ENCODE assay signal across 30 cellular contexts in genomic region chr2:143383016-143383415, GRCh38.
"Had no signal": no experiment of that assay in that cellular context is flagged by ENCODE, and none has a peak within 500 bp of the region (broad histone marks: within the 10 kb centered on the region; RNA-seq: fewer than 3 reads in every experiment).

No MANE protein-coding gene starts in this region.

- H3K27ac ChIP-seq: ovary, parathyroid adenoma, psoas muscle, right lobe of liver, sigmoid colon, spleen, stomach, thoracic aorta, thyroid gland, tibial nerve, upper lobe of left lung, vagina had no signal

- H3K4me1 Mint-ChIP-seq: neural crest cell; stimulated activated memory B cell treated with anti-CD40 and anti-IgM and Interleukin-4, amounts not matched to agents 10 μg/mL and 1 μg/mL and 100 μg/mL, for 72 hours had no signal

- H3K36me3 Mint-ChIP-seq: natural killer cell treated with Interleukin-12 subunit alpha and Interleukin-12 subunit beta and Interleukin-15 and Interleukin-18, amount 100 ng/mL, for 72 hours had no signal

- H3K4me3 Mint-ChIP-seq: naive thymus-derived CD8-positive, alpha-beta T cell; natural killer cell treated with Interleukin-12 subunit alpha and Interleukin-12 subunit beta and Interleukin-15 and Interleukin-18, amount 100 ng/mL, for 72 hours; nephron progenitor cell; neural crest cell; stimulated activated memory B cell treated with anti-CD40 and anti-IgM and Interleukin-4, amounts not matched to agents 10 μg/mL and 1 μg/mL and 100 μg/mL, for 72 hours; stimulated activated naive CD8-positive, alpha-beta T cell treated with anti-CD3 and anti-CD28 coated beads, Interleukin-15, Interleukin-2, amounts not matched to agents 100 ng/mL and 50 ng/mL, for 24 hours had no signal

- H3K9me3 Mint-ChIP-seq: naive thymus-derived CD8-positive, alpha-beta T cell; natural killer cell treated with Interleukin-12 subunit alpha and Interleukin-12 subunit beta and Interleukin-15 and Interleukin-18, amount 100 ng/mL, for 72 hours; nephron progenitor cell; neural crest cell; stimulated activated memory B cell treated with anti-CD40 and anti-IgM and Interleukin-4, amounts not matched to agents 10 μg/mL and 1 μg/mL and 100 μg/mL, for 72 hours; stimulated activated naive CD8-positive, alpha-beta T cell treated with anti-CD3 and anti-CD28 coated beads, Interleukin-15, Interleukin-2, amounts not matched to agents 100 ng/mL and 50 ng/mL, for 24 hours had no signal

- H3K27me3 Mint-ChIP-seq: naive thymus-derived CD8-positive, alpha-beta T cell; natural killer cell treated with Interleukin-12 subunit alpha and Interleukin-12 subunit beta and Interleukin-15 and Interleukin-18, amount 100 ng/mL, for 72 hours; stimulated activated memory B cell treated with anti-CD40 and anti-IgM and Interleukin-4, amounts not matched to agents 10 μg/mL and 1 μg/mL and 100 μg/mL, for 72 hours; stimulated activated naive CD8-positive, alpha-beta T cell treated with anti-CD3 and anti-CD28 coated beads, Interleukin-15, Interleukin-2, amounts not matched to agents 100 ng/mL and 50 ng/mL, for 24 hours had no signal

- FAIRE-seq: small intestine, urothelium cell line had no signal

- H3K36me3 ChIP-seq: ovary, right lobe of liver, sigmoid colon, spleen, stomach, thoracic aorta, thyroid gland, tibial nerve, upper lobe of left lung, vagina had no signal

- H3K4me3 ChIP-seq: ovary, psoas muscle, right lobe of liver, sigmoid colon, spleen, stomach, thoracic aorta, thyroid gland, tibial nerve, upper lobe of left lung, vagina had no signal

- H3K79me2 ChIP-seq: parathyroid adenoma had no signal

- ATAC-seq: naive thymus-derived CD8-positive, alpha-beta T cell; natural killer cell treated with Interleukin-12 subunit alpha and Interleukin-12 subunit beta and Interleukin-15 and Interleukin-18, amount 100 ng/mL, for 72 hours; psoas muscle; right cardiac atrium; right lobe of liver; stimulated activated memory B cell treated with anti-CD40 and anti-IgM and Interleukin-4, amounts not matched to agents 10 μg/mL and 1 μg/mL and 100 μg/mL, for 72 hours had no signal

- H3K9ac ChIP-seq: parathyroid adenoma had no signal

- H3K27ac Mint-ChIP-seq: natural killer cell treated with Interleukin-12 subunit alpha and Interleukin-12 subunit beta and Interleukin-15 and Interleukin-18, amount 100 ng/mL, for 72 hours; nephron progenitor cell; progenitor cell of endocrine pancreas; stimulated activated memory B cell treated with anti-CD40 and anti-IgM and Interleukin-4, amounts not matched to agents 10 μg/mL and 1 μg/mL and 100 μg/mL, for 72 hours; stimulated activated naive CD8-positive, alpha-beta T cell treated with anti-CD3 and anti-CD28 coated beads, Interleukin-15, Interleukin-2, amounts not matched to agents 100 ng/mL and 50 ng/mL, for 24 hours had no signal

- DNase-seq: naive thymus-derived CD8-positive, alpha-beta T cell; nephron progenitor cell; occipital lobe; ovary; psoas muscle; right cardiac atrium; right lobe of liver; sigmoid colon; small intestine; spleen; stimulated activated CD4-positive, alpha-beta T cell treated with anti-CD3 and anti-CD28 coated beads, Interleukin-12 subunit alpha, Interleukin-12 subunit beta, amount 100 ng/mL, for 4 hours; stimulated activated CD4-positive, alpha-beta T cell treated with anti-CD3 and anti-CD28 coated beads, Interleukin-1b, Interleukin-23, amount 100 ng/mL, for 48 hours; stimulated activated CD4-positive, alpha-beta T cell treated with anti-CD3 and anti-CD28 coated beads, Interleukin-4, amount 100 ng/mL, for 1 hour; stimulated activated CD4-positive, alpha-beta T cell treated with anti-CD3 and anti-CD28 coated beads, Interleukin-4, amount 100 ng/mL, for 4 hours; stimulated activated CD8-positive, alpha-beta memory T cell treated with anti-CD3 and anti-CD28 coated beads, Interleukin-4, amount 100 ng/mL, for 48 hours; stimulated activated naive CD4-positive, alpha-beta T cell; stomach; thyroid gland; trophoblast cell; upper lobe of left lung had no signal

- H3K4me1 ChIP-seq: parathyroid adenoma, psoas muscle, right lobe of liver, sigmoid colon, spleen, stomach, thyroid gland, tibial nerve, upper lobe of left lung, vagina had no signal

- H3K27me3 ChIP-seq: ovary, right lobe of liver, sigmoid colon, spleen, stomach, thyroid gland, tibial nerve, upper lobe of left lung, vagina had no signal

- H2AFZ ChIP-seq: parathyroid adenoma had no signal

- H3K9me3 ChIP-seq: ovary, psoas muscle, right lobe of liver, sigmoid colon, spleen, stomach, thoracic aorta, thyroid gland, tibial nerve, upper lobe of left lung, vagina had no signal
